ENCODE assay signal across 12 cellular contexts in the genomic region with DNA sequence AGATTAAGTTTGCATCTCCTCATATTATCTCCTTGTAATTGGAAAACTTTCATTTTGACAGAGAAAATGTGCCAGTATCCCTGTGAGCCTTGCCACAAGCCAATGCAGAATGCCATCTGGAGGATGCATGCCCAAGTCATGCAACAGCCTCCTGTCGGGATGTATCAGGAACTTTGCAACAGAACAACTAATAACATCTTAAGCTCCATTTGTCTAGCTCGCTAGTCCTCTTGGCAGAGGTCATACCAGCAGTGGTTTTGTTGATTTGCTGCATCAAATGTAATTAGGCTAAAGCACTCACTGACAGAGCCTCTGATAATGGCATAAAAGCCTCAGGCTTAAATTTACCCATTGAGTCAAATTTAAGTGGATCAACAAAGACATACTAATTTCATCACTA.
DNase-seq lines count a peak whose midpoint lies in the region; ATAC-seq and TF ChIP-seq lines count a peak whose summit lies in the region.
"Had no signal": no experiment of that assay in that cellular context is flagged by ENCODE, and none has a peak within 500 bp of the region (broad histone marks: within the 10 kb centered on the region; RNA-seq: fewer than 3 reads in every experiment).

No MANE protein-coding gene starts in this region.

- peaks cover 2 to 4% of the 10 kb centered on the region in 2 donors for H3K36me3 Mint-ChIP-seq in activated T-cell treated with anti-CD3 and anti-CD28 coated beads, Interleukin-2, amount 50 U/mL, for 72 hours (ENCODE audit: insufficient read depth in 2 of 2)
- H3K36me3 Mint-ChIP-seq in activated naive CD8-positive, alpha-beta T cell treated with anti-CD3 and anti-CD28 coated beads, Interleukin-2, amount 10 ng/mL, durations not matched to agents 7 days and 5 days, result peaks cover 11% of the 10 kb centered on the region

- DNase-seq in activated T-cell treated with anti-CD3 and anti-CD28 coated beads, Interleukin-2, amount 50 U/mL, for 72 hours, result no peak
- DNase-seq in activated T-cell treated with anti-CD3 and anti-CD28 coated beads for 4 hours, result no peak
- peak; percentile 36 for DNase-seq in NCI-H1694 (lab: John Stamatoyannopoulos, UW)
- no peak for DNase-seq in activated naive CD8-positive, alpha-beta T cell treated with anti-CD3 and anti-CD28 coated beads, Interleukin-2, amount 10 ng/mL, durations not matched to agents 7 days and 5 days
- peak; percentile 19 for DNase-seq in pons (ENCODE audit: low spot score)
- DNase-seq in right cardiac atrium, result no peak
- DNase-seq in vagina (ENCODE audit: extremely low spot score in 2 of 2), result no peak
- DNase-seq: activated CD8-positive, alpha-beta memory T cell treated with anti-CD3 and anti-CD28 coated beads for 24 hours; left cardiac atrium; stimulated activated CD4-positive, alpha-beta T cell treated with anti-CD3 and anti-CD28 coated beads, Interleukin-2, amount 100 ng/mL, for 48 hours had no signal

- no peaks in the 10 kb centered on the region for H3K4me1 ChIP-seq in right cardiac atrium (ENCODE audit: control insufficient read depth, insufficient read depth, low read length)
- H3K4me1 ChIP-seq in vagina, result peaks cover 4% of the 10 kb centered on the region

- H3K36me3 ChIP-seq in vagina, result no peaks in the 10 kb centered on the region
- H3K36me3 ChIP-seq: esophagus muscularis mucosa had no signal

- peaks cover under 1% of the 10 kb centered on the region for H3K27me3 ChIP-seq in right cardiac atrium (ENCODE audit: control insufficient read depth, insufficient read depth)
- no peaks in the 10 kb centered on the region for H3K27me3 ChIP-seq in vagina
- H3K27me3 ChIP-seq: esophagus muscularis mucosa had no signal

- H3K4me1 Mint-ChIP-seq in activated T-cell treated with anti-CD3 and anti-CD28 coated beads, Interleukin-2, amount 50 U/mL, for 72 hours (ENCODE audit: low read depth), result peaks cover 55% of the 10 kb centered on the region
- H3K4me1 Mint-ChIP-seq in activated naive CD8-positive, alpha-beta T cell treated with anti-CD3 and anti-CD28 coated beads, Interleukin-2, amount 10 ng/mL, durations not matched to agents 7 days and 5 days, result peaks cover 25% of the 10 kb centered on the region

- H3K27ac ChIP-seq in right cardiac atrium (ENCODE audit: low read length) (no peak overlapping the region), vagina (no peak overlapping the region)
- H3K27ac ChIP-seq: esophagus muscularis mucosa had no signal

- no peak for ATAC-seq in activated T-cell treated with anti-CD3 and anti-CD28 coated beads, Interleukin-2, amount 50 U/mL, for 72 hours (replicated peaks in 1 of 2)
- ATAC-seq in activated naive CD8-positive, alpha-beta T cell treated with anti-CD3 and anti-CD28 coated beads, Interleukin-2, amount 10 ng/mL, durations not matched to agents 7 days and 5 days (ENCODE audit: low read depth), result no peak
- ATAC-seq in HG03025 (IDR thresholded peaks at IDR 0.05; ENCODE audit: low FRiP score, unreplicated experiment) (no peak), right cardiac atrium (no peak)

- no peak overlapping the region for H3K4me3 ChIP-seq in right cardiac atrium (ENCODE audit: low read length)
- H3K4me3 ChIP-seq in vagina, result no peak overlapping the region
- H3K4me3 ChIP-seq: esophagus muscularis mucosa had no signal

- TF ChIP-seq CTCF in vagina (IDR thresholded peaks at IDR 0.05), result no peak

- H3K27ac Mint-ChIP-seq in activated T-cell treated with anti-CD3 and anti-CD28 coated beads, Interleukin-2, amount 50 U/mL, for 72 hours, result peak overlapping the region; percentile 79
- peak overlapping the region; percentile 71 for H3K27ac Mint-ChIP-seq in activated naive CD8-positive, alpha-beta T cell treated with anti-CD3 and anti-CD28 coated beads, Interleukin-2, amount 10 ng/mL, durations not matched to agents 7 days and 5 days

- intact Hi-C loops in right cardiac atrium (cut with DNase I) (loop anchor here in 2 of 4 donors (10.0 kb wide), 1 partner anchor 609 kb away; no protein-coding TSS in a partner anchor), vagina (cut with DNase I) (no loop called here)

- no peaks in the 10 kb centered on the region for H3K27me3 Mint-ChIP-seq in activated T-cell treated with anti-CD3 and anti-CD28 coated beads, Interleukin-2, amount 50 U/mL, for 72 hours (ENCODE audit: low read depth)
- H3K27me3 Mint-ChIP-seq in activated naive CD8-positive, alpha-beta T cell treated with anti-CD3 and anti-CD28 coated beads, Interleukin-2, amount 10 ng/mL, durations not matched to agents 7 days and 5 days, result no peaks in the 10 kb centered on the region

- no peak for TF ChIP-seq POLR2A in vagina (IDR thresholded peaks at IDR 0.05)

- H3K9me3 ChIP-seq in right cardiac atrium (ENCODE audit: control insufficient read depth, low read length), result no peaks in the 10 kb centered on the region
- no peaks in the 10 kb centered on the region for H3K9me3 ChIP-seq in vagina
- H3K9me3 ChIP-seq: esophagus muscularis mucosa had no signal

- peaks cover 4 to 5% of the 10 kb centered on the region in 2 donors for H3K9me3 Mint-ChIP-seq in activated T-cell treated with anti-CD3 and anti-CD28 coated beads, Interleukin-2, amount 50 U/mL, for 72 hours
- H3K9me3 Mint-ChIP-seq in activated naive CD8-positive, alpha-beta T cell treated with anti-CD3 and anti-CD28 coated beads, Interleukin-2, amount 10 ng/mL, durations not matched to agents 7 days and 5 days, result peaks cover 5% of the 10 kb centered on the region

- peak overlapping the region; percentile 48 to 70 for H3K4me3 Mint-ChIP-seq in activated T-cell treated with anti-CD3 and anti-CD28 coated beads, Interleukin-2, amount 50 U/mL, for 72 hours
- peak overlapping the region; percentile 12 for H3K4me3 Mint-ChIP-seq in activated naive CD8-positive, alpha-beta T cell treated with anti-CD3 and anti-CD28 coated beads, Interleukin-2, amount 10 ng/mL, durations not matched to agents 7 days and 5 days

- POLR2A ChIA-PET in activated naive CD8-positive, alpha-beta T cell treated with anti-CD3 and anti-CD28 coated beads, Interleukin-2, amount 10 ng/mL, durations not matched to agents 7 days and 5 days (lab: Charles Lee), result interaction anchor here (3.2 kb wide), 1 partner anchor 351 kb away, joined by 19 read pairs; a partner anchor contains a TSS

- WGBS in right cardiac atrium, result 67% methylated on average over 2 of the region's 2 CpGs

Comparison
In these comparisons a context has a peak if more than half of its experiments do, and no peak if none do; other contexts are left out.
1. DNase-seq: peak in NCI-H1694 (single experiment) and pons (single experiment); none in activated T-cell treated with anti-CD3 and anti-CD28 coated beads, Interleukin-2, amount 50 U/mL, for 72 hours (0 of 2), activated T-cell treated with anti-CD3 and anti-CD28 coated beads for 4 hours (single experiment), activated naive CD8-positive, alpha-beta T cell treated with anti-CD3 and anti-CD28 coated beads, Interleukin-2, amount 10 ng/mL, durations not matched to agents 7 days and 5 days (single experiment), right cardiac atrium (0 of 3) and vagina (0 of 2).